7 cellular contexts compared by ENCODE assay signal in the genomic region with DNA sequence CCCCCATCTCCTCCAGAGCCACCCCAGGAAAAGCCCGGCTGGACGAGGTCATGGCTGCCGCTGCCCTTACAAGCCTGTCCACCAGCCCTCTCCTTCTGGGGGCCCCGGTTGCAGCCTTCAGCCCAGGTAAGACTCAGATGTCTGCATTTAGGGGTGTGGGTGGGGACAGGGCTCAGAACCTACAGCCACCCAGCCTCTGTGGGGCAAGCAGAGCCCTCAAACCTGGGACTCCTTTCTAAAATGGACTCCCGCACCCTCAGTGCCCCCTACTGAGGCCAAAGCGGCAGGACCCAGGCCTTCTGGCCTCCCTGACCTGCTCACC. TPM values are rescaled to one million over a fixed set of nuclear protein-coding genes. Genes with fewer than 3 reads are reported as not detected.
A peak's percentile ranks its signal among the peaks of the same experiment; 100 is the strongest.
DNase-seq lines count a peak whose midpoint lies in the region; ATAC-seq and TF ChIP-seq lines count a peak whose summit lies in the region.

No MANE protein-coding gene starts in this region.

- H3K4me1 Mint-ChIP-seq in activated T-helper 17 cell treated with anti-CD3 and anti-CD28 coated beads, Interleukin-2, amount 50 U/mL, for 72 hours = no peaks in the 10 kb centered on the region
- peaks cover 17% of the 10 kb centered on the region for H3K4me1 Mint-ChIP-seq in stimulated activated memory B cell treated with anti-CD40 and anti-IgM and Interleukin-4, amounts not matched to agents 10 μg/mL and 1 μg/mL and 100 μg/mL, for 72 hours

- H3K36me3 ChIP-seq in iPS-18a (ENCODE audit: control insufficient read depth, low read depth, low read length) = peaks cover 5% of the 10 kb centered on the region

- H3K36me3 Mint-ChIP-seq in activated T-helper 17 cell treated with anti-CD3 and anti-CD28 coated beads, Interleukin-2, amount 50 U/mL, for 72 hours (ENCODE audit: low read depth) = no peaks in the 10 kb centered on the region
- no peaks in the 10 kb centered on the region for H3K36me3 Mint-ChIP-seq in stimulated activated memory B cell treated with anti-CD40 and anti-IgM and Interleukin-4, amounts not matched to agents 10 μg/mL and 1 μg/mL and 100 μg/mL, for 72 hours

- no peaks in the 10 kb centered on the region for H3K27me3 ChIP-seq in iPS-18a (ENCODE audit: control insufficient read depth, insufficient read depth, low read length)

- H3K4me1 ChIP-seq in iPS-18a (ENCODE audit: control insufficient read depth, low read depth, low read length) = peaks cover 4% of the 10 kb centered on the region

- ATAC-seq in activated T-helper 17 cell treated with anti-CD3 and anti-CD28 coated beads, Interleukin-2, amount 50 U/mL, for 72 hours (replicated peaks) = no peak
- ATAC-seq in stimulated activated memory B cell treated with anti-CD40 and anti-IgM and Interleukin-4, amounts not matched to agents 10 μg/mL and 1 μg/mL and 100 μg/mL, for 72 hours = no peak
- ATAC-seq in HG02759 (IDR thresholded peaks at IDR 0.05; ENCODE audit: unreplicated experiment) = no peak

- TF ChIP-seq CTCF in HFF-Myc (IDR thresholded peaks at IDR 0.05; ENCODE audit: low read depth, low read length, missing control alignments) = no peak

- H3K4me3 Mint-ChIP-seq in activated T-helper 17 cell treated with anti-CD3 and anti-CD28 coated beads, Interleukin-2, amount 50 U/mL, for 72 hours = peak overlapping the region; percentile 34
- H3K4me3 Mint-ChIP-seq in stimulated activated memory B cell treated with anti-CD40 and anti-IgM and Interleukin-4, amounts not matched to agents 10 μg/mL and 1 μg/mL and 100 μg/mL, for 72 hours = peak overlapping the region; percentile 50

- no peaks in the 10 kb centered on the region for H3K9me3 ChIP-seq in iPS-18a (ENCODE audit: control insufficient read depth, low read depth, low read length)

- H3K9ac ChIP-seq in iPS-18a (ENCODE audit: low read length) = peak overlapping the region; percentile 48

- H3K4me3 ChIP-seq in HFF-Myc (replicated peaks; ENCODE audit: low read depth, low read length) (peak overlapping the region; percentile 63), iPS-18a (ENCODE audit: low read length) (peak overlapping the region; percentile 75)

- no peak overlapping the region for H3K27ac Mint-ChIP-seq in activated T-helper 17 cell treated with anti-CD3 and anti-CD28 coated beads, Interleukin-2, amount 50 U/mL, for 72 hours
- no peak overlapping the region for H3K27ac Mint-ChIP-seq in stimulated activated memory B cell treated with anti-CD40 and anti-IgM and Interleukin-4, amounts not matched to agents 10 μg/mL and 1 μg/mL and 100 μg/mL, for 72 hours

- no peak for DNase-seq in HFF-Myc (ENCODE audit: extremely low read depth, low read depth)
- DNase-seq in H4 (ENCODE audit: low spot score) = no peak
- no peak for DNase-seq in A172 (ENCODE audit: low spot score)

- H3K9me3 Mint-ChIP-seq in activated T-helper 17 cell treated with anti-CD3 and anti-CD28 coated beads, Interleukin-2, amount 50 U/mL, for 72 hours = no peaks in the 10 kb centered on the region
- no peaks in the 10 kb centered on the region for H3K9me3 Mint-ChIP-seq in stimulated activated memory B cell treated with anti-CD40 and anti-IgM and Interleukin-4, amounts not matched to agents 10 μg/mL and 1 μg/mL and 100 μg/mL, for 72 hours

- H3K27ac ChIP-seq in iPS-18a (ENCODE audit: low read length) = no peak overlapping the region

- H3K27me3 Mint-ChIP-seq in activated T-helper 17 cell treated with anti-CD3 and anti-CD28 coated beads, Interleukin-2, amount 50 U/mL, for 72 hours = no peaks in the 10 kb centered on the region
- no peaks in the 10 kb centered on the region for H3K27me3 Mint-ChIP-seq in stimulated activated memory B cell treated with anti-CD40 and anti-IgM and Interleukin-4, amounts not matched to agents 10 μg/mL and 1 μg/mL and 100 μg/mL, for 72 hours

RNA-seq across cellular contexts. Expression of a gene that starts 1.7 kb away (rescaled TPM):
- total RNA-seq in activated T-helper 17 cell treated with anti-CD3 and anti-CD28 coated beads, Interleukin-2, amount 50 U/mL, for 72 hours = 10 to 100 TPM; 30.5 to 35.1 TPM
- 12.9 and 18.8 TPM in 2 replicates for total RNA-seq in H4 (2014; rRNA removed; shearing (Covaris generic))
- 88.0 and 97.9 TPM in 2 replicates for total RNA-seq in A172 (2014; rRNA removed; shearing (Covaris generic))

RNA-seq across cellular contexts. Expression of a gene that starts 4.9 kb away (rescaled TPM):
- 10 to 100 TPM in 1 of 2 donors, 1 to 10 TPM in 1; 9.8 to 24.8 TPM for total RNA-seq in activated T-helper 17 cell treated with anti-CD3 and anti-CD28 coated beads, Interleukin-2, amount 50 U/mL, for 72 hours
- 0.27 and 0.68 TPM in 2 replicates for total RNA-seq in H4 (2014; rRNA removed; shearing (Covaris generic))
- 53.8 and 59.0 TPM in 2 replicates for total RNA-seq in A172 (2014; rRNA removed; shearing (Covaris generic))

RNA-seq across cellular contexts. Expression of a gene that starts 33.5 kb away (rescaled TPM):
- total RNA-seq in activated T-helper 17 cell treated with anti-CD3 and anti-CD28 coated beads, Interleukin-2, amount 50 U/mL, for 72 hours = 10 to 100 TPM; 18.3 to 24.7 TPM
- total RNA-seq in H4 (2014; rRNA removed; shearing (Covaris generic)) = 5.4 and 9.4 TPM in 2 replicates
- total RNA-seq in A172 (2014; rRNA removed; shearing (Covaris generic)) = 29.8 and 33.2 TPM in 2 replicates

RNA-seq across cellular contexts. Expression of a gene that starts 33.5 kb away (rescaled TPM):
- total RNA-seq in activated T-helper 17 cell treated with anti-CD3 and anti-CD28 coated beads, Interleukin-2, amount 50 U/mL, for 72 hours = 10 to 100 TPM; 43.8 to 55.8 TPM
- total RNA-seq in H4 (2014; rRNA removed; shearing (Covaris generic)) = 24.6 and 36.0 TPM in 2 replicates
- 61.1 and 65.7 TPM in 2 replicates for total RNA-seq in A172 (2014; rRNA removed; shearing (Covaris generic))

RNA-seq across cellular contexts. Expression of a gene that starts 44.9 kb away (rescaled TPM):
- not detected for total RNA-seq in activated T-helper 17 cell treated with anti-CD3 and anti-CD28 coated beads, Interleukin-2, amount 50 U/mL, for 72 hours
- total RNA-seq in H4 (2014; rRNA removed; shearing (Covaris generic)) = 0.10 and 0.39 TPM in 2 replicates
- total RNA-seq in A172 (2014; rRNA removed; shearing (Covaris generic)) = 2.4 and 3.4 TPM in 2 replicates
